ENCODE assay signal across 25 cellular contexts in the genomic region with DNA sequence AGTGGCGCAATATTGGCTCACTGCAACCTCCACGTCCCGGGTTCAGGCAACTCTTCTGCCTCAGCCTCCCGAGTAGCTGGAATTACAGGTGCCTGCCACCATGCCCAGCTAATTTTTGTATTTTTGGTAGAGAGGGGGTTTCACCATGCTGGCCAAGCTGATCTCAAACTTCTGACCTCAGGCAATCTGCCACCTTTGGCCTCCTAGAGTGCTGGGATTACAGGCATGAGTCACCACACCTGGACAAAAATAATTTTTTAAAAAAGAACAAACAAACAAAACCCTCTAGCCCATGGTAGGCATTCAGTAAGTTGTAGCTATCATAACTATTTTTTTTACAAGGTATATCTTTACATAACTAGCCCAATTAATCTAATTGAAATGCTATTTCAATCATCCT.
DNase-seq lines count a peak whose midpoint lies in the region; ATAC-seq and TF ChIP-seq lines count a peak whose summit lies in the region.
"Had no signal": no experiment of that assay in that cellular context is flagged by ENCODE, and none has a peak within 500 bp of the region (broad histone marks: within the 10 kb centered on the region; RNA-seq: fewer than 3 reads in every experiment).

No MANE protein-coding gene starts in this region.

- no peaks in the 10 kb centered on the region for H3K9me3 ChIP-seq in A673 (ENCODE audit: low read depth, low read length, poor library complexity, severe bottlenecking)
- no peaks in the 10 kb centered on the region; the same call in 1 of the 2 replicates for H3K9me3 ChIP-seq in PC-9 (ENCODE audit: insufficient read depth, low read depth)
- no peaks in the 10 kb centered on the region for H3K9me3 ChIP-seq in neutrophil
- H3K9me3 ChIP-seq: A549, BE2C, BLaER1 had no signal

- H3K36me3 ChIP-seq in A673 (ENCODE audit: insufficient read depth, low read length, poor library complexity, severe bottlenecking) (no peaks in the 10 kb centered on the region), PC-9 (ENCODE audit: low read depth) (no peaks in the 10 kb centered on the region), neutrophil (no peaks in the 10 kb centered on the region)
- H3K36me3 ChIP-seq: BE2C, BLaER1 had no signal

- H3K4me2 ChIP-seq in PC-9 = peak overlapping the region; percentile 67
- H3K4me2 ChIP-seq: A549, BLaER1 had no signal

- H3K27ac ChIP-seq in A673 (ENCODE audit: low read depth, low read length, poor library complexity, severe bottlenecking) (peak overlapping the region; percentile 75), PC-9 (peak overlapping the region; percentile 44; the same call in 1 of the 2 replicates), neutrophil (peak overlapping the region; percentile 59)
- H3K27ac ChIP-seq: 22Rv1, A549, BLaER1 had no signal

- peaks cover 49% of the 10 kb centered on the region for H3K4me1 ChIP-seq in A673 (ENCODE audit: insufficient read depth, low read length, poor library complexity, severe bottlenecking)
- H3K4me1 ChIP-seq in PC-9 (replicated peaks; ENCODE audit: insufficient read depth) = peaks cover 35% of the 10 kb centered on the region
- peaks cover 25 to 33% of the 10 kb centered on the region in 2 experiments for H3K4me1 ChIP-seq in neutrophil (ENCODE audit: control insufficient read depth in 1 of 2, insufficient read depth in 1 of 2, low read depth in 1 of 2, low read length in 1 of 2)
- H3K4me1 ChIP-seq: A549, BE2C had no signal

- DNase-seq in DMS53 (lab: John Stamatoyannopoulos, UW) (peak; percentile 3), DMS53 treated with DMSO at 0.1 percent for 48 hours (lab: John Stamatoyannopoulos, UW; ENCODE audit: unreplicated experiment) (no peak), A673 (ENCODE audit: low spot score) (no peak), PC-9 (peak; percentile 22 to 68), HuH-7.5 (ENCODE audit: low spot score) (no peak), amygdala (lab: John Stamatoyannopoulos, UW) (no peak)
- DNase-seq: ACHN; BE2C; C1 segment of cervical spinal cord; CD4-positive, alpha-beta memory T cell; CD4-positive, CD25-positive, alpha-beta regulatory T cell; CD8-positive, alpha-beta memory T cell; COR-L47; DMS 273 treated with DMSO at 0.1 percent for 48 hours; DMS153; DMS79; DND-41; EL; GDM1 had no signal

- BruUV-seq in A673 (replicated peaks; lab: Mats Ljungman, UMichigan) (no TSS peak), PC-9 (replicated peaks; lab: Mats Ljungman, UMichigan) (no TSS peak)

- H3K27me3 ChIP-seq in A673 (replicated peaks; ENCODE audit: insufficient read depth, low read depth, low read length, poor library complexity) = no peaks in the 10 kb centered on the region
- no peaks in the 10 kb centered on the region for H3K27me3 ChIP-seq in PC-9 (ENCODE audit: insufficient read depth, low read depth)
- H3K27me3 ChIP-seq in neutrophil = no peaks in the 10 kb centered on the region
- H3K27me3 ChIP-seq: BE2C, BLaER1 had no signal

- no peaks in the 10 kb centered on the region for H4K20me1 ChIP-seq in PC-9 (ENCODE audit: insufficient read depth)
- H4K20me1 ChIP-seq: BLaER1 had no signal

- intact Hi-C loops in A673 (cut with micrococcal nuclease; ENCODE audit: unreplicated experiment) (no loop called here), PC-9 (cut with micrococcal nuclease; ENCODE audit: unreplicated experiment) (no loop called here)

- H3K9me2 ChIP-seq in PC-9 (ENCODE audit: insufficient read depth) = no peaks in the 10 kb centered on the region

- H3K4me3 ChIP-seq in A673 (ENCODE audit: low read depth, low read length, poor library complexity, severe bottlenecking) (no peak overlapping the region), PC-9 (no peak overlapping the region), neutrophil (ENCODE audit: low read depth in 1 of 2, low read length in 1 of 2) (no peak overlapping the region)
- H3K4me3 ChIP-seq: A549, BLaER1, GM12878 had no signal

- peaks cover 15% of the 10 kb centered on the region for H3F3A ChIP-seq in PC-9 (ENCODE audit: insufficient read depth, low read depth)

- POLR2A ChIA-PET in A673 (lab: Charles Lee; ENCODE audit: low non-redundant PET) = interaction anchor here (0.6 to 1.1 kb wide), 2 partner anchors 71 to 1895 kb away, joined by 3 to 5 read pairs; no protein-coding TSS in a partner anchor
- POLR2A ChIA-PET in PC-9 (lab: Charles Lee; ENCODE audit: unreplicated experiment) = no interaction called here

- CTCF ChIA-PET in A673 (lab: Charles Lee) = interaction anchor here (2.0 kb wide), 1 partner anchor 10 kb away, joined by 7 read pairs; no protein-coding TSS in a partner anchor
- CTCF ChIA-PET in PC-9 (lab: Charles Lee) = interaction anchor here (0.7 to 0.9 kb wide), 2 partner anchors 43 to 535 kb away, joined by 3 read pairs; no protein-coding TSS in a partner anchor

- H2AFZ ChIP-seq in PC-9 = no peak overlapping the region

- TF ChIP-seq CTCF in A673 (conservative IDR thresholded peaks at IDR 0.05; ENCODE audit: low read depth, low read length) (no peak), PC-9 (conservative IDR thresholded peaks at IDR 0.05) (no peak), neutrophil (IDR thresholded peaks at IDR 0.05) (no peak)

- ATAC-seq in HG03521 (IDR thresholded peaks at IDR 0.05; ENCODE audit: unreplicated experiment) = no peak
- ATAC-seq: A549, GM12878 had no signal

- H3K79me2 ChIP-seq in PC-9 (ENCODE audit: low read depth) = no peaks in the 10 kb centered on the region

Comparison
In these comparisons a context has a peak if more than half of its experiments do, and no peak if none do; other contexts are left out.
1. DNase-seq: peak in DMS53 (single experiment) and PC-9 (2 of 2); none in DMS53 treated with DMSO at 0.1 percent for 48 hours (single experiment), A673 (single experiment), HuH-7.5 (single experiment) and amygdala (0 of 56).
2. Peak in every context shown above with its lines, with median percentiles within 50 percentile points of each other: H3K27ac ChIP-seq.